Comparison of ENCODE assay signal across 11 cellular contexts in the genomic region with DNA sequence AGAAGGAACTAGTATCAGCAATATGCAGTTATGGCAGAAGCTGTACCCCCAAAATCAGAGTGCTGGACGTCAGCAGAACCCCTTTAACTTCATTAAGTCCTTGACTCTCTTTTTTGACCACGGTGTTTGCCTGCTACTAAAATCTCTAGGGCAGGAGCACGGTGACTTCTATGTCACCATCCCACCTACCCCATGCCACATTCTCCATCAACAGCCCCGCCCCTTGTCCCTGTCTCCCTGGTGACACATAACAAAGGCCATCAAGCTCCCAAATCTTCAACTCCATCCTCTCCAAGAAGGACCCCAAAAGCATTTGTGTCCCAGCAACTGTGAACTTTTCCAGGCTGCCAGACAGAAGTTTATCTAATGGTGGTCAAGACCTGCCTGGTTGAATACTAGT. TPM values are rescaled to one million over a fixed set of nuclear protein-coding genes. Genes with fewer than 3 reads are reported as not detected.
DNase-seq lines count a peak whose midpoint lies in the region; ATAC-seq and TF ChIP-seq lines count a peak whose summit lies in the region.
"Had no signal": no experiment of that assay in that cellular context is flagged by ENCODE, and none has a peak within 500 bp of the region (broad histone marks: within the 10 kb centered on the region; RNA-seq: fewer than 3 reads in every experiment).

No MANE protein-coding gene starts in this region.

- peaks cover 32 to 39% of the 10 kb centered on the region in 2 donors for H3K4me1 ChIP-seq in naive thymus-derived CD4-positive, alpha-beta T cell (ENCODE audit: control insufficient read depth in 2 of 2, insufficient read depth in 2 of 2, low read length in 2 of 2)

- H3K4me3 ChIP-seq in HL-60 (replicated peaks; ENCODE audit: insufficient read depth, low read length), result no peak overlapping the region
- peak overlapping the region; percentile 83 for H3K4me3 ChIP-seq in naive thymus-derived CD4-positive, alpha-beta T cell (ENCODE audit: low read length)

- H3K4me3 Mint-ChIP-seq in CD14-positive monocyte, result peak overlapping the region; percentile 88 to 96
- H3K4me3 Mint-ChIP-seq in activated T-helper 1 cell treated with anti-CD3 and anti-CD28 coated beads, Interleukin-12 subunit alpha, Interleukin-12 subunit beta, Interleukin-2, Interleukin-4 antibody, amounts not matched to agents 30 ng/mL and 10 ng/mL and 1 ng/mL, durations not matched to agents 14 hours and 24 hours and 36 hours, result peak overlapping the region; percentile 76
- peak overlapping the region; percentile 86 to 99 (median 94) for H3K4me3 Mint-ChIP-seq in naive thymus-derived CD4-positive, alpha-beta T cell

- peaks cover 0 to 1% (median 0%) of the 10 kb centered on the region in 3 donors for H3K27me3 Mint-ChIP-seq in CD14-positive monocyte (ENCODE audit: low read depth in 3 of 3)
- H3K27me3 Mint-ChIP-seq in activated T-helper 1 cell treated with anti-CD3 and anti-CD28 coated beads, Interleukin-12 subunit alpha, Interleukin-12 subunit beta, Interleukin-2, Interleukin-4 antibody, amounts not matched to agents 30 ng/mL and 10 ng/mL and 1 ng/mL, durations not matched to agents 14 hours and 24 hours and 36 hours (ENCODE audit: insufficient read depth), result peaks cover 1% of the 10 kb centered on the region
- peaks cover 0 to 3% (median 0%) of the 10 kb centered on the region in 5 donors for H3K27me3 Mint-ChIP-seq in naive thymus-derived CD4-positive, alpha-beta T cell

- no peak for TF ChIP-seq CTCF in CD14-positive monocyte (IDR thresholded peaks at IDR 0.05)
- TF ChIP-seq CTCF in HL-60 (IDR thresholded peaks at IDR 0.05; ENCODE audit: insufficient read depth, low read length), result no peak

- DNase-seq in CD14-positive monocyte (ENCODE audit: low spot score) (no peak), HL-60 (ENCODE audit: low read depth in 1 of 2, low spot score in 1 of 2) (no peak), GM19238 (ENCODE audit: insufficient read length, low spot score) (no peak), AG08395 (ENCODE audit: low spot score) (no peak)
- DNase-seq in activated T-helper 1 cell treated with anti-CD3 and anti-CD28 coated beads, Interleukin-12 subunit alpha, Interleukin-12 subunit beta, Interleukin-2, Interleukin-4 antibody, amounts not matched to agents 30 ng/mL and 10 ng/mL and 1 ng/mL, durations not matched to agents 14 hours and 24 hours and 36 hours (ENCODE audit: low spot score), result no peak
- no peak for DNase-seq in naive thymus-derived CD4-positive, alpha-beta T cell
- DNase-seq: NCI-H345 had no signal

- intact Hi-C loops in CD14-positive monocyte (cut with micrococcal nuclease), result loop anchor here in 1 of 2 donors (2.0 to 10.0 kb wide), 2 partner anchors 24 to 64 kb away; partner anchors contain the start of gene HDHD5
- intact Hi-C loops in activated T-helper 1 cell treated with anti-CD3 and anti-CD28 coated beads, Interleukin-12 subunit alpha, Interleukin-12 subunit beta, Interleukin-2, Interleukin-4 antibody, amounts not matched to agents 30 ng/mL and 10 ng/mL and 1 ng/mL, durations not matched to agents 14 hours and 24 hours and 36 hours (cut with micrococcal nuclease), result loop anchor here (5.0 to 10.0 kb wide), 5 partner anchors 61 to 856 kb away; partner anchors contain the start of genes ATP6V1E1, CECR2, HDHD5 and PEX26
- intact Hi-C loops in naive thymus-derived CD4-positive, alpha-beta T cell (cut with micrococcal nuclease), result loop anchor here (2.0 to 10.0 kb wide), 6 partner anchors 46 to 859 kb away; partner anchors contain the start of genes CECR2 (in 2 of the 2), HDHD5 (in 1 of the 2) and PEX26 (in 1 of the 2)

- CTCF ChIA-PET in naive thymus-derived CD4-positive, alpha-beta T cell (lab: Charles Lee), result interaction anchor here (0.5 to 1.4 kb wide), 4 partner anchors 47 to 283 kb away, joined by 3 to 6 read pairs (median 3); no protein-coding TSS in a partner anchor

- peak overlapping the region; percentile 88 to 99 (median 97) for H3K27ac Mint-ChIP-seq in CD14-positive monocyte
- peak overlapping the region; percentile 9 for H3K27ac Mint-ChIP-seq in activated T-helper 1 cell treated with anti-CD3 and anti-CD28 coated beads, Interleukin-12 subunit alpha, Interleukin-12 subunit beta, Interleukin-2, Interleukin-4 antibody, amounts not matched to agents 30 ng/mL and 10 ng/mL and 1 ng/mL, durations not matched to agents 14 hours and 24 hours and 36 hours
- peak overlapping the region; percentile 91 to 100 (median 99) for H3K27ac Mint-ChIP-seq in naive thymus-derived CD4-positive, alpha-beta T cell

- peaks cover 77% of the 10 kb centered on the region for H3K4me1 Mint-ChIP-seq in CD14-positive monocyte
- H3K4me1 Mint-ChIP-seq in activated T-helper 1 cell treated with anti-CD3 and anti-CD28 coated beads, Interleukin-12 subunit alpha, Interleukin-12 subunit beta, Interleukin-2, Interleukin-4 antibody, amounts not matched to agents 30 ng/mL and 10 ng/mL and 1 ng/mL, durations not matched to agents 14 hours and 24 hours and 36 hours (ENCODE audit: low read depth), result peaks cover 75% of the 10 kb centered on the region
- H3K4me1 Mint-ChIP-seq in naive thymus-derived CD4-positive, alpha-beta T cell, result peaks cover 54 to 87% (median 74%) of the 10 kb centered on the region in 7 donors

- peaks cover 0 to 6% (median 2%) of the 10 kb centered on the region in 7 donors for H3K9me3 Mint-ChIP-seq in CD14-positive monocyte
- H3K9me3 Mint-ChIP-seq in activated T-helper 1 cell treated with anti-CD3 and anti-CD28 coated beads, Interleukin-12 subunit alpha, Interleukin-12 subunit beta, Interleukin-2, Interleukin-4 antibody, amounts not matched to agents 30 ng/mL and 10 ng/mL and 1 ng/mL, durations not matched to agents 14 hours and 24 hours and 36 hours, result no peaks in the 10 kb centered on the region
- peaks cover 0 to 4% (median 0%) of the 10 kb centered on the region in 11 donors for H3K9me3 Mint-ChIP-seq in naive thymus-derived CD4-positive, alpha-beta T cell

- H3K36me3 ChIP-seq in naive thymus-derived CD4-positive, alpha-beta T cell (ENCODE audit: control insufficient read depth in 2 of 3, insufficient read depth in 3 of 3, low read length in 3 of 3), result peaks cover 0 to 13% (median 0%) of the 10 kb centered on the region in 3 experiments

- H3K9me3 ChIP-seq in naive thymus-derived CD4-positive, alpha-beta T cell (ENCODE audit: control insufficient read depth in 2 of 3, low read length in 3 of 3), result no peaks in the 10 kb centered on the region

- no peak for ATAC-seq in naive thymus-derived CD4-positive, alpha-beta T cell
- ATAC-seq in GM19455 (IDR thresholded peaks at IDR 0.05; ENCODE audit: unreplicated experiment) (no peak), HG03196 (IDR thresholded peaks at IDR 0.05; ENCODE audit: unreplicated experiment) (no peak)

- POLR2A ChIA-PET in naive thymus-derived CD4-positive, alpha-beta T cell (lab: Charles Lee), result interaction anchor here (1.0 to 4.0 kb wide), 5 partner anchors 9 to 48 kb away, joined by 3 to 30 read pairs (median 5); no protein-coding TSS in a partner anchor

- H3K27me3 ChIP-seq in HL-60 (ENCODE audit: insufficient read depth, poor library complexity, severe bottlenecking), result no peaks in the 10 kb centered on the region
- no peaks in the 10 kb centered on the region for H3K27me3 ChIP-seq in naive thymus-derived CD4-positive, alpha-beta T cell (ENCODE audit: control insufficient read depth in 2 of 2, insufficient read depth in 2 of 2, low read length in 2 of 2)

- H3K27ac ChIP-seq in HL-60 (replicated peaks), result peak overlapping the region; percentile 75
- H3K27ac ChIP-seq in naive thymus-derived CD4-positive, alpha-beta T cell (ENCODE audit: low read depth, low read length), result peak overlapping the region; percentile 75
- H3K27ac ChIP-seq: RWPE1 had no signal

- peaks cover 13 to 20% of the 10 kb centered on the region in 2 donors for H3K36me3 Mint-ChIP-seq in CD14-positive monocyte
- peaks cover under 1% of the 10 kb centered on the region for H3K36me3 Mint-ChIP-seq in activated T-helper 1 cell treated with anti-CD3 and anti-CD28 coated beads, Interleukin-12 subunit alpha, Interleukin-12 subunit beta, Interleukin-2, Interleukin-4 antibody, amounts not matched to agents 30 ng/mL and 10 ng/mL and 1 ng/mL, durations not matched to agents 14 hours and 24 hours and 36 hours (ENCODE audit: low read depth)
- H3K36me3 Mint-ChIP-seq in naive thymus-derived CD4-positive, alpha-beta T cell, result peaks cover 2 to 16% (median 9%) of the 10 kb centered on the region in 5 donors

RNA-seq across cellular contexts. Expression of gene ADA2, which starts 0.9 kb away (rescaled TPM):
- 100 to 1,000 TPM; 336 to 553 TPM for polyA plus RNA-seq in CD14-positive monocyte
- 3.4 and 3.7 TPM in 2 replicates for total RNA-seq in activated T-helper 1 cell treated with anti-CD3 and anti-CD28 coated beads, Interleukin-12 subunit alpha, Interleukin-12 subunit beta, Interleukin-2, Interleukin-4 antibody, amounts not matched to agents 30 ng/mL and 10 ng/mL and 1 ng/mL, durations not matched to agents 14 hours and 24 hours and 36 hours
- total RNA-seq in naive thymus-derived CD4-positive, alpha-beta T cell, result 100 to 1,000 TPM in 4 of 5 experiments, 10 to 100 TPM in 1; 96.6 to 197 (median 144) TPM
- polyA plus RNA-seq in naive thymus-derived CD4-positive, alpha-beta T cell, result 100 to 1,000 TPM in 1 of 2 donors, 10 to 100 TPM in 1; 94.8 to 105 TPM
- total RNA-seq: G401 had no signal

RNA-seq across cellular contexts. Expression of gene HDHD5, which starts 59.3 kb away (rescaled TPM):
- 100 to 1,000 TPM in 1 of 2 donors, 10 to 100 TPM in 1; 79.9 to 119 TPM for polyA plus RNA-seq in CD14-positive monocyte
- 39.1 and 42.1 TPM in 2 replicates for total RNA-seq in activated T-helper 1 cell treated with anti-CD3 and anti-CD28 coated beads, Interleukin-12 subunit alpha, Interleukin-12 subunit beta, Interleukin-2, Interleukin-4 antibody, amounts not matched to agents 30 ng/mL and 10 ng/mL and 1 ng/mL, durations not matched to agents 14 hours and 24 hours and 36 hours
- 10 to 100 TPM; 18.8 to 50.9 (median 26.2) TPM for total RNA-seq in naive thymus-derived CD4-positive, alpha-beta T cell
- polyA plus RNA-seq in naive thymus-derived CD4-positive, alpha-beta T cell, result 10 to 100 TPM; 67.5 to 78.7 TPM

Comparison
In these comparisons a context has a peak if more than half of its experiments do, and no peak if none do; other contexts are left out.
1. H3K27ac Mint-ChIP-seq: peak in every context shown above with its lines; median percentile 99 in naive thymus-derived CD4-positive, alpha-beta T cell; 97 in CD14-positive monocyte; 9 in activated T-helper 1 cell treated with anti-CD3 and anti-CD28 coated beads, Interleukin-12 subunit alpha, Interleukin-12 subunit beta, Interleukin-2, Interleukin-4 antibody, amounts not matched to agents 30 ng/mL and 10 ng/mL and 1 ng/mL, durations not matched to agents 14 hours and 24 hours and 36 hours.
2. RNA of gene ADA2, which starts 0.9 kb away (total RNA-seq): 96.6 to 197 TPM in naive thymus-derived CD4-positive, alpha-beta T cell; 3.4 to 3.7 TPM in activated T-helper 1 cell treated with anti-CD3 and anti-CD28 coated beads, Interleukin-12 subunit alpha, Interleukin-12 subunit beta, Interleukin-2, Interleukin-4 antibody, amounts not matched to agents 30 ng/mL and 10 ng/mL and 1 ng/mL, durations not matched to agents 14 hours and 24 hours and 36 hours; every median in the first group is over 10 times any median in the second.
3. Peak in every context shown above with its lines, with median percentiles within 50 percentile points of each other: H3K4me3 Mint-ChIP-seq.